In the genomic region with DNA sequence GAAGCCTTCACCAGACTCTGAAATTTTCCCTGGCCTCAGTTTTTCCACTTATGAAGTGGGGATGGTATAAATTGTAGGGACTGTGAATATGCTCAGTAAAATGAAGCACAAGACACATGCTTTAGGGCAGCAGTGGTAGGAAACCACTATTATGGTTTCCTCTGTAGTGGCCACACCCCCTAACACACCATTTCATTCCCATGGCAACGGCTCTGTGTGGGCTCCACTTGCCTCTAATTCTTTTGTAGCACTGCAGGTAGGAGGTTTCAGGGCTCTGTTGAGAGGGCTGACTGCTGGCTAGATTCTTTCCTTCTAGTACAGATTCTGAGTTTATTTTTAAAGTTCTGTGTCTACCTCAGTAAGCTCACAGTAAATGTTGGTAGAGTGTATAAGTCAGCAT, we compare ENCODE assay signal across 8 cellular contexts. TPM values are rescaled to one million over a fixed set of nuclear protein-coding genes. Genes with fewer than 3 reads are reported as not detected.
A peak's percentile ranks its signal among the peaks of the same experiment; 100 is the strongest.
DNase-seq lines count a peak whose midpoint lies in the region; ATAC-seq lines count a peak whose summit lies in the region.

No MANE protein-coding gene starts in this region.

- ATAC-seq in HG02885 (IDR thresholded peaks at IDR 0.05; ENCODE audit: poor library complexity, unreplicated experiment), result peak; percentile 31
- no peak for ATAC-seq in GM18511 (IDR thresholded peaks at IDR 0.05; ENCODE audit: unreplicated experiment)
- no peak for ATAC-seq in GM18520 (IDR thresholded peaks at IDR 0.05; ENCODE audit: unreplicated experiment)

- H3K9me3 Mint-ChIP-seq in CD8-positive, alpha-beta memory T cell, result peaks cover 0 to 3% (median 0%) of the 10 kb centered on the region in 5 donors

- peak overlapping the region; percentile 41 to 77 (median 58) for H3K4me3 Mint-ChIP-seq in CD8-positive, alpha-beta memory T cell

- DNase-seq in CD8-positive, alpha-beta memory T cell, result peak; percentile 35 to 84 (median 77)
- DNase-seq in T-helper 1 cell (peak; percentile 20 to 71 (median 51)), ecto neural progenitor cell (ENCODE audit: low spot score) (peak; percentile 50), NCI-H2171 (lab: John Stamatoyannopoulos, UW) (no peak), amygdala (lab: John Stamatoyannopoulos, UW) (no peak)

- CTCF ChIA-PET in CD8-positive, alpha-beta memory T cell (lab: Charles Lee), result no interaction called here

- POLR2A ChIA-PET in CD8-positive, alpha-beta memory T cell (lab: Charles Lee), result no interaction called here

- H3K4me1 Mint-ChIP-seq in CD8-positive, alpha-beta memory T cell, result peaks cover 36 to 50% (median 45%) of the 10 kb centered on the region in 3 donors

- H3K36me3 ChIP-seq in CD8-positive, alpha-beta memory T cell (ENCODE audit: insufficient read depth, low read length), result no peaks in the 10 kb centered on the region

- H3K27ac ChIP-seq in CD8-positive, alpha-beta memory T cell (ENCODE audit: low read depth, low read length), result peak overlapping the region; percentile 39

- peaks cover 0 to 5% of the 10 kb centered on the region in 2 donors for H3K27me3 Mint-ChIP-seq in CD8-positive, alpha-beta memory T cell

- H3K27ac Mint-ChIP-seq in CD8-positive, alpha-beta memory T cell, result peak overlapping the region; percentile 89 to 99 (median 96)

- no peaks in the 10 kb centered on the region for H3K9me3 ChIP-seq in CD8-positive, alpha-beta memory T cell (ENCODE audit: low read length)

- H3K4me1 ChIP-seq in CD8-positive, alpha-beta memory T cell (ENCODE audit: insufficient read depth, low read length), result peaks cover 41% of the 10 kb centered on the region

- H3K4me3 ChIP-seq in CD8-positive, alpha-beta memory T cell (ENCODE audit: low read length), result no peak overlapping the region

- no peaks in the 10 kb centered on the region for H3K27me3 ChIP-seq in CD8-positive, alpha-beta memory T cell (ENCODE audit: insufficient read depth, low read length, poor library complexity, severe bottlenecking)

- H3K36me3 Mint-ChIP-seq in CD8-positive, alpha-beta memory T cell, result peaks cover 0 to 8% (median 0%) of the 10 kb centered on the region in 3 donors

RNA-seq across cellular contexts. Expression of a gene that starts 3.5 kb away (rescaled TPM):
- total RNA-seq in CD8-positive, alpha-beta memory T cell, result 10 to 100 TPM; 67.4 to 69.8 TPM
- polyA plus RNA-seq in CD8-positive, alpha-beta memory T cell, result 31.4 TPM

Comparison
In these comparisons a context has a peak if more than half of its experiments do, and no peak if none do; other contexts are left out.
1. DNase-seq: peak in CD8-positive, alpha-beta memory T cell (5 of 5), T-helper 1 cell (5 of 5) and ecto neural progenitor cell (single experiment); none in NCI-H2171 (single experiment) and amygdala (0 of 56).